In the genomic region with DNA sequence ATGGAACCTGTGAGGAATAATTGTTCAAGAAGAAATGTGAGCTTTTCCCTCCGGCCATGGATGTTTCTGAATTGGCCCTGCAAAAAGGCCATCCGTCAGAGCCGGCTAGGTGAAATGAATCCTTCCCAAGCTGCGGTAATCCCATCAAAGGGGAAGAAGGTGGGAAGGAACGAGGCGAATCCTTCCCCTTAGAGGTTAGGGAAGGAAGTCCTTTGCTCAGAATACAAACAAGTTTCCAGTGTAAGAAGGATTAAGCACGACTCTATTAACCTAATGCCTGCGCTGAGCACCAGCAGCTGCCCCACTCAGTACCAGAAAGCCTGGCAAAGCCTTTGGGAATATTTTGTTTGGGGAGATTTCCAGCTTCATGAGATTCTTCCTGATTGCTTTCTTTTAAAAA, we compare ENCODE assay signal across 36 cellular contexts. TPM values are rescaled to one million over a fixed set of nuclear protein-coding genes. Genes with fewer than 3 reads are reported as not detected.
"Had no signal": no experiment of that assay in that cellular context is flagged by ENCODE, and none has a peak within 500 bp of the region (broad histone marks: within the 10 kb centered on the region; RNA-seq: fewer than 3 reads in every experiment).

No MANE protein-coding gene starts in this region.

- ATAC-seq: activated naive CD4-positive, alpha-beta T cell treated with anti-CD3 and anti-CD28 coated beads, Interleukin-2, amount 50 U/mL, for 72 hours; activated T-cell treated with anti-CD3 and anti-CD28 coated beads, Interleukin-2, amount 50 U/mL, for 4 hours; body of pancreas; PC-3; Right ventricle myocardium inferior had no signal

- H3K4me3 ChIP-seq: adrenal gland, body of pancreas, breast epithelium, Peyer's patch had no signal

- DNase-seq: activated CD4-positive, alpha-beta T cell treated with anti-CD3 and anti-CD28 coated beads, Interleukin-2, amount 10 ng/mL, durations not matched to agents 24 days and 14 days; activated CD4-positive, alpha-beta T cell treated with anti-CD3 and anti-CD28 coated beads, Interleukin-2, amount 50 U/mL, for 48 hours; activated CD8-positive, alpha-beta memory T cell treated with anti-CD3 and anti-CD28 coated beads, Interleukin-2, amount 50 U/mL, for 4 hours; activated gamma-delta T cell treated with Interleukin-2 at 50 U/mL for 16 hours; activated naive CD4-positive, alpha-beta T cell treated with anti-CD3 and anti-CD28 coated beads for 36 hours; activated T-cell treated with anti-CD3 and anti-CD28 coated beads for 4 hours; activated T-cell treated with anti-CD3 and anti-CD28 coated beads, Interleukin-2, amount 50 U/mL, for 4 hours; adrenal gland; body of pancreas; Karpas-422; NCI-H1105; NCI-H1436; NCI-H1694 treated with DMSO at 0.1 percent for 48 hours; NCI-H2029; NCI-H2107; NCI-H2171; NCI-H510A; NCI-H69; NK-92 treated with Interleukin-12 subunit alpha and Interleukin-12 subunit beta, amount 100 ng/mL, for 24 hours; PC-3; SIG-M5; SW 1271; T-helper 1 cell; T-helper 2 cell; T-helper 9 cell had no signal

- H3K36me3 ChIP-seq: adrenal gland, breast epithelium, Peyer's patch had no signal

- H3K27ac ChIP-seq: adrenal gland, body of pancreas, breast epithelium, Peyer's patch, RWPE1, VCaP had no signal

- H3K27me3 ChIP-seq: adrenal gland, body of pancreas, breast epithelium, Peyer's patch had no signal

- H3K9me3 ChIP-seq: adrenal gland, body of pancreas, breast epithelium, Peyer's patch had no signal

- H3K4me1 ChIP-seq: adrenal gland, body of pancreas, breast epithelium had no signal

RNA-seq across cellular contexts. Expression of gene CLRN3, which starts 42.8 kb away (rescaled TPM):
- total RNA-seq: activated CD4-positive, alpha-beta T cell treated with anti-CD3 and anti-CD28 coated beads, Interleukin-2, amount 10 ng/mL, durations not matched to agents 24 days and 14 days; activated naive CD4-positive, alpha-beta T cell treated with anti-CD3 and anti-CD28 coated beads for 36 hours; activated naive CD4-positive, alpha-beta T cell treated with anti-CD3 and anti-CD28 coated beads, Interleukin-2, amount 50 U/mL, for 72 hours; activated T-cell treated with anti-CD3 and anti-CD28 coated beads, Interleukin-2, amount 50 U/mL, for 4 hours; activated T-helper 1 cell treated with anti-CD3 and anti-CD28 coated beads, Interleukin-12 subunit alpha, Interleukin-12 subunit beta, Interleukin-2, Interleukin-4 antibody, amounts not matched to agents 30 ng/mL and 10 ng/mL and 1 ng/mL, durations not matched to agents 14 hours and 24 hours and 36 hours; astrocyte; cardiac septum; MCF 10A; PC-3; Right ventricle myocardium inferior; SK-MEL-5 had no signal
- polyA plus RNA-seq: adrenal gland had no signal
